18 cellular contexts compared by ENCODE assay signal in genomic region chr22:47395481-47395880, GRCh38.
A peak's percentile ranks its signal among the peaks of the same experiment; 100 is the strongest.
DNase-seq lines count a peak whose midpoint lies in the region; ATAC-seq and TF ChIP-seq lines count a peak whose summit lies in the region.
"Had no signal": no experiment of that assay in that cellular context is flagged by ENCODE, and none has a peak within 500 bp of the region (broad histone marks: within the 10 kb centered on the region; RNA-seq: fewer than 3 reads in every experiment).

No MANE protein-coding gene starts in this region.

- POLR2A ChIA-PET in PC-3 (lab: Charles Lee; ENCODE audit: unreplicated experiment): no interaction called here

- H3K4me1 ChIP-seq in BLaER1 treated with 17β-estradiol and CSF1 and Interleukin-3, amounts not matched to agents 10 nM and 100 nM: peaks cover 16 to 57% (median 47%) of the 10 kb centered on the region in 10 experiments; a peak in 19 of 20 replicates
- H3K4me1 ChIP-seq in PC-3 (ENCODE audit: insufficient read depth, low read length): peaks cover 11% of the 10 kb centered on the region
- no peaks in the 10 kb centered on the region for H3K4me1 ChIP-seq in fibroblast of lung (ENCODE audit: control insufficient read depth, extremely low read depth, insufficient read depth, low read length)
- H3K4me1 ChIP-seq: vagina had no signal

- H3K36me3 Mint-ChIP-seq in T-helper 2 cell treated with Interferon-gamma antibody and Interleukin-4, amounts not matched to agents 5 μg/mL and 100 μg/mL, for 36 hours (ENCODE audit: low read depth): no peaks in the 10 kb centered on the region
- H3K36me3 Mint-ChIP-seq: activated naive CD8-positive, alpha-beta T cell treated with anti-CD3 and anti-CD28 coated beads for 36 hours had no signal

- H3K4me3 Mint-ChIP-seq in T-helper 2 cell treated with Interferon-gamma antibody and Interleukin-4, amounts not matched to agents 5 μg/mL and 100 μg/mL, for 36 hours: no peak overlapping the region
- H3K4me3 Mint-ChIP-seq: activated naive CD8-positive, alpha-beta T cell treated with anti-CD3 and anti-CD28 coated beads for 36 hours; central memory CD8-positive, alpha-beta T cell; HFFc6 had no signal

- CTCF ChIA-PET in PC-3 (lab: Charles Lee): no interaction called here

- no peaks in the 10 kb centered on the region for H3K27me3 Mint-ChIP-seq in T-helper 2 cell treated with Interferon-gamma antibody and Interleukin-4, amounts not matched to agents 5 μg/mL and 100 μg/mL, for 36 hours (ENCODE audit: low read depth)
- H3K27me3 Mint-ChIP-seq: central memory CD8-positive, alpha-beta T cell had no signal

- no peaks in the 10 kb centered on the region for H3K4me1 Mint-ChIP-seq in T-helper 2 cell treated with Interferon-gamma antibody and Interleukin-4, amounts not matched to agents 5 μg/mL and 100 μg/mL, for 36 hours (ENCODE audit: low read depth)
- H3K4me1 Mint-ChIP-seq: activated naive CD8-positive, alpha-beta T cell treated with anti-CD3 and anti-CD28 coated beads for 36 hours; central memory CD8-positive, alpha-beta T cell had no signal

- H3F3A ChIP-seq in PC-3 (ENCODE audit: low read length, unreplicated experiment): no peaks in the 10 kb centered on the region

- no peaks in the 10 kb centered on the region for H3K27me3 ChIP-seq in BLaER1 treated with 17β-estradiol and CSF1 and Interleukin-3, amounts not matched to agents 10 nM and 100 nM
- H3K27me3 ChIP-seq in PC-3 (ENCODE audit: low read length): no peaks in the 10 kb centered on the region
- no peaks in the 10 kb centered on the region for H3K27me3 ChIP-seq in fibroblast of lung (ENCODE audit: control insufficient read depth, insufficient read depth, low read length)
- H3K27me3 ChIP-seq: vagina had no signal

- ATAC-seq in PC-3: peak; percentile 96
- no peak for ATAC-seq in GM18909 (IDR thresholded peaks at IDR 0.05; ENCODE audit: poor library complexity, unreplicated experiment)

- no TSS peak for BruUV-seq in PC-3 (replicated peaks; lab: Mats Ljungman, UMichigan)

- TF ChIP-seq CTCF in PC-3 (conservative IDR thresholded peaks at IDR 0.05; ENCODE audit: low read depth, low read length) (no peak), fibroblast of lung (conservative IDR thresholded peaks at IDR 0.05 in 1 of 2, IDR thresholded peaks at IDR 0.05 in 1 of 2; ENCODE audit: low read depth in 1 of 2, low read length in 2 of 2) (no peak)

- H3K9me2 ChIP-seq in PC-3 (replicated peaks; ENCODE audit: low read length): no peaks in the 10 kb centered on the region

- no peak overlapping the region for H3K27ac Mint-ChIP-seq in T-helper 2 cell treated with Interferon-gamma antibody and Interleukin-4, amounts not matched to agents 5 μg/mL and 100 μg/mL, for 36 hours
- H3K27ac Mint-ChIP-seq: activated naive CD8-positive, alpha-beta T cell treated with anti-CD3 and anti-CD28 coated beads for 36 hours; HFFc6 had no signal

- intact Hi-C loops in PC-3 (cut with micrococcal nuclease): no loop called here

- no peaks in the 10 kb centered on the region; a peak in 1 of 22 replicates for H4K20me1 ChIP-seq in BLaER1 treated with 17β-estradiol and CSF1 and Interleukin-3, amounts not matched to agents 10 nM and 100 nM
- H4K20me1 ChIP-seq in PC-3 (ENCODE audit: low read length): no peaks in the 10 kb centered on the region
- no peaks in the 10 kb centered on the region for H4K20me1 ChIP-seq in fibroblast of lung (ENCODE audit: control insufficient read depth, extremely low read depth, insufficient read depth, low read length)

- peak; percentile 29 for DNase-seq in M059J (ENCODE audit: low read depth)
- DNase-seq in PC-3: peak; percentile 82
- peak; percentile 19 to 53 for DNase-seq in fibroblast of lung (ENCODE audit: low read depth in 2 of 2)
- DNase-seq in activated naive CD4-positive, alpha-beta T cell (lab: John Stamatoyannopoulos, UW): no peak
- DNase-seq in NCI-H524 (lab: John Stamatoyannopoulos, UW): no peak
- no peak for DNase-seq in T-helper 2 cell treated with Interferon-gamma antibody and Interleukin-4, amounts not matched to agents 5 μg/mL and 100 μg/mL, for 36 hours (ENCODE audit: low spot score)
- DNase-seq: activated CD4-positive, alpha-beta T cell treated with anti-CD3 and anti-CD28 coated beads for 48 hours; activated naive CD8-positive, alpha-beta T cell treated with anti-CD3 and anti-CD28 coated beads for 36 hours; foreskin fibroblast; HFFc6; KBM-7; NCI-H1694; NK-92 treated with Interleukin-12 subunit alpha and Interleukin-12 subunit beta, amount 100 ng/mL, for 24 hours; stomach had no signal

- peak overlapping the region in 3 of 11 experiments; percentile 3 to 41 (median 40); a peak in 5 of 22 replicates for H3K27ac ChIP-seq in BLaER1 treated with 17β-estradiol and CSF1 and Interleukin-3, amounts not matched to agents 10 nM and 100 nM
- H3K27ac ChIP-seq in PC-3 (ENCODE audit: low read length) (no peak overlapping the region), fibroblast of lung (ENCODE audit: insufficient read depth, low read length) (no peak overlapping the region)
- H3K27ac ChIP-seq: stomach, vagina had no signal

- no peak overlapping the region for H2AFZ ChIP-seq in PC-3 (ENCODE audit: low read length)
- H2AFZ ChIP-seq in fibroblast of lung (ENCODE audit: low read length): no peak overlapping the region

- H3K9me3 ChIP-seq in BLaER1 treated with 17β-estradiol and CSF1 and Interleukin-3, amounts not matched to agents 10 nM and 100 nM (replicated peaks in 1 of 11): no peaks in the 10 kb centered on the region
- H3K9me3 ChIP-seq in PC-3 (ENCODE audit: low read length): no peaks in the 10 kb centered on the region
- H3K9me3 ChIP-seq in fibroblast of lung (ENCODE audit: control insufficient read depth, insufficient read depth, low read depth, low read length): no peaks in the 10 kb centered on the region
- H3K9me3 ChIP-seq: stomach, vagina had no signal

- H3K36me3 ChIP-seq in BLaER1 treated with 17β-estradiol and CSF1 and Interleukin-3, amounts not matched to agents 10 nM and 100 nM: no peaks in the 10 kb centered on the region
- H3K36me3 ChIP-seq in PC-3 (ENCODE audit: low read depth, low read length) (no peaks in the 10 kb centered on the region), fibroblast of lung (ENCODE audit: control insufficient read depth, insufficient read depth, low read length) (no peaks in the 10 kb centered on the region)
- H3K36me3 ChIP-seq: stomach, vagina had no signal

- H3K9me3 Mint-ChIP-seq in T-helper 2 cell treated with Interferon-gamma antibody and Interleukin-4, amounts not matched to agents 5 μg/mL and 100 μg/mL, for 36 hours: no peaks in the 10 kb centered on the region
- H3K9me3 Mint-ChIP-seq: activated naive CD8-positive, alpha-beta T cell treated with anti-CD3 and anti-CD28 coated beads for 36 hours; central memory CD8-positive, alpha-beta T cell had no signal

- H3K4me2 ChIP-seq in BLaER1 treated with 17β-estradiol and CSF1 and Interleukin-3, amounts not matched to agents 10 nM and 100 nM: peak overlapping the region in 10 of 11 experiments; percentile 22 to 89 (median 80); a peak in 20 of 22 replicates
- H3K4me2 ChIP-seq in PC-3 (ENCODE audit: low read length) (no peak overlapping the region), fibroblast of lung (ENCODE audit: extremely low read depth, insufficient read depth, low read length) (no peak overlapping the region)

- H3K4me3 ChIP-seq in BLaER1 treated with 17β-estradiol and CSF1 and Interleukin-3, amounts not matched to agents 10 nM and 100 nM: no peak overlapping the region
- H3K4me3 ChIP-seq in PC-3 (ENCODE audit: low read length) (no peak overlapping the region), fibroblast of lung (replicated peaks in 1 of 4; ENCODE audit: control extremely low read depth in 1 of 4, insufficient read depth in 1 of 4, low read depth in 3 of 4, low read length in 4 of 4) (no peak overlapping the region)
- H3K4me3 ChIP-seq: stomach, vagina had no signal

- 0 out of 22 replicates have a peak overlapping the region, but pooled peaks of 1 of the 11 experiments have one; percentile 15 for H3K9ac ChIP-seq in BLaER1 treated with 17β-estradiol and CSF1 and Interleukin-3, amounts not matched to agents 10 nM and 100 nM
- H3K9ac ChIP-seq in PC-3 (ENCODE audit: low read length) (no peak overlapping the region), fibroblast of lung (ENCODE audit: insufficient read depth, low read length) (no peak overlapping the region)

- H3K79me2 ChIP-seq in PC-3 (ENCODE audit: low read length) (no peaks in the 10 kb centered on the region), fibroblast of lung (ENCODE audit: control insufficient read depth, insufficient read depth, low read length) (no peaks in the 10 kb centered on the region)

Comparison
In these comparisons a context has a peak if more than half of its experiments do, and no peak if none do; other contexts are left out.
1. H3K4me2 ChIP-seq: peak in BLaER1 treated with 17β-estradiol and CSF1 and Interleukin-3, amounts not matched to agents 10 nM and 100 nM (10 of 11); none in PC-3 (single experiment) and fibroblast of lung (single experiment).
2. DNase-seq: peak in M059J (single experiment), PC-3 (single experiment) and fibroblast of lung (2 of 2); none in activated naive CD4-positive, alpha-beta T cell (0 of 4), NCI-H524 (0 of 2) and T-helper 2 cell treated with Interferon-gamma antibody and Interleukin-4, amounts not matched to agents 5 μg/mL and 100 μg/mL, for 36 hours (single experiment).